1 cellular context compared by ENCODE assay signal in genomic region chr2:75870133-75870532, GRCh38.
TF ChIP-seq lines count a peak whose summit lies in the region.

No MANE protein-coding gene starts in this region.

TF ChIP-seq in H1, 55 proteins besides CTCF, POLR2A, EP300 and RAD21 (continued from another document):
- TF ChIP-seq CHD7 (IDR thresholded peaks at IDR 0.05; ENCODE audit: insufficient replicate concordance, low read length) = peak; percentile 86
- TF ChIP-seq EZH2 (IDR thresholded peaks at IDR 0.05; ENCODE audit: low read depth, low read length, severe bottlenecking) = no peak
- peak; percentile 98 for TF ChIP-seq NANOG (IDR thresholded peaks at IDR 0.05; ENCODE audit: insufficient read depth, low read depth, low read length, poor library complexity, severe bottlenecking)
- no peak for TF ChIP-seq JUND (IDR thresholded peaks at IDR 0.05; ENCODE audit: low read length)
- 0 out of 2 replicates have a peak, but pooled peaks have one; percentile 56 for TF ChIP-seq TCF12 (IDR thresholded peaks at IDR 0.05; ENCODE audit: low read depth, low read length)
- peak; percentile 58; the same call in 1 of the 2 replicates for TF ChIP-seq SP1 (IDR thresholded peaks at IDR 0.05; ENCODE audit: low read depth, low read length)
- TF ChIP-seq RBBP5 (IDR thresholded peaks at IDR 0.05; ENCODE audit: borderline replicate concordance, low read depth, low read length) = no peak
